In genomic region chr16:81668243-81669097, GRCh38 we compare ENCODE assay signal across 14 cellular contexts.
DNase-seq lines count a peak whose midpoint lies in the region; ATAC-seq and TF ChIP-seq lines count a peak whose summit lies in the region.
"Had no signal": no experiment of that assay in that cellular context is flagged by ENCODE, and none has a peak within 500 bp of the region (broad histone marks: within the 10 kb centered on the region; RNA-seq: fewer than 3 reads in every experiment).

No MANE protein-coding gene starts in this region.

- no peak for TF ChIP-seq EP300 in sigmoid colon (IDR thresholded peaks at IDR 0.05)

- H3K27ac Mint-ChIP-seq in effector memory CD8-positive, alpha-beta T cell: peak overlapping the region; percentile 83 to 85

- DNase-seq in DMS53 (lab: John Stamatoyannopoulos, UW) (peak; percentile 9), DMS53 treated with DMSO at 0.1 percent for 48 hours (lab: John Stamatoyannopoulos, UW; ENCODE audit: unreplicated experiment) (no peak), NCI-H345 treated with DMSO at 0.1 percent for 48 hours (lab: John Stamatoyannopoulos, UW; ENCODE audit: unreplicated experiment) (peak; percentile 26), sigmoid colon (no peak), HAP-1 (ENCODE audit: low spot score in 2 of 2) (no peak)
- no peak for DNase-seq in effector memory CD8-positive, alpha-beta T cell
- DNase-seq: anterior cingulate cortex; Calu3; effector CD8-positive, alpha-beta T cell; foreskin melanocyte; NCI-H446 treated with DMSO at 0.1 percent for 48 hours had no signal

- in situ Hi-C loops in HAP-1 (cut with MboI; ENCODE audit: low sequenced_read_pairs): no loop called here

- H3K36me3 Mint-ChIP-seq in effector memory CD8-positive, alpha-beta T cell (ENCODE audit: insufficient read depth): peaks cover 41% of the 10 kb centered on the region

- H3K4me3 Mint-ChIP-seq in effector memory CD8-positive, alpha-beta T cell: no peak overlapping the region

- peaks cover 0 to 26% (median 14%) of the 10 kb centered on the region in 4 donors for H3K4me1 ChIP-seq in sigmoid colon
- no peaks in the 10 kb centered on the region for H3K4me1 ChIP-seq in HAP-1

- H3K4me1 Mint-ChIP-seq in effector memory CD8-positive, alpha-beta T cell (ENCODE audit: low read depth in 2 of 2): peaks cover 0 to 22% of the 10 kb centered on the region in 2 donors

- peaks cover 19 to 64% (median 27%) of the 10 kb centered on the region in 4 donors for H3K36me3 ChIP-seq in sigmoid colon
- peaks cover 1% of the 10 kb centered on the region for H3K36me3 ChIP-seq in HAP-1 (replicated peaks)

- peak overlapping the region in 3 of 4 donors; percentile 39 to 62 (median 46) for H3K27ac ChIP-seq in sigmoid colon
- H3K27ac ChIP-seq: VCaP had no signal

- ATAC-seq in effector memory CD8-positive, alpha-beta T cell (replicated peaks): peak; percentile 40
- no peak for ATAC-seq in GM21619 (IDR thresholded peaks at IDR 0.05; ENCODE audit: unreplicated experiment)
- no peak for ATAC-seq in GM19035 (IDR thresholded peaks at IDR 0.05; ENCODE audit: unreplicated experiment)

- H3K9me3 Mint-ChIP-seq in effector memory CD8-positive, alpha-beta T cell: peaks cover 2 to 5% of the 10 kb centered on the region in 2 donors

- no peak for TF ChIP-seq POLR2A in sigmoid colon (IDR thresholded peaks at IDR 0.05)

- 90 to 92% methylated on average over 23 of the region's 23 CpGs for WGBS in sigmoid colon, 2 donors

- H3K27me3 ChIP-seq in sigmoid colon (no peaks in the 10 kb centered on the region), HAP-1 (ENCODE audit: low read depth) (no peaks in the 10 kb centered on the region)

- no peak for TF ChIP-seq CTCF in sigmoid colon (IDR thresholded peaks at IDR 0.05)

- no peaks in the 10 kb centered on the region for H3K27me3 Mint-ChIP-seq in effector memory CD8-positive, alpha-beta T cell

- intact Hi-C loops in sigmoid colon (cut with DNase I): no loop called here

- H3K9me3 ChIP-seq in sigmoid colon (no peaks in the 10 kb centered on the region), HAP-1 (no peaks in the 10 kb centered on the region)

- H3K4me3 ChIP-seq in sigmoid colon (no peak overlapping the region), HAP-1 (no peak overlapping the region)

Comparison
In these comparisons a context has a peak if more than half of its experiments do, and no peak if none do; other contexts are left out.
1. DNase-seq: peak in DMS53 (single experiment) and NCI-H345 treated with DMSO at 0.1 percent for 48 hours (single experiment); none in DMS53 treated with DMSO at 0.1 percent for 48 hours (single experiment), effector memory CD8-positive, alpha-beta T cell (0 of 3), sigmoid colon (single experiment) and HAP-1 (0 of 2).